21 cellular contexts compared by ENCODE assay signal in genomic region chr1:159940006-159940620, GRCh38. TPM values are rescaled to one million over a fixed set of nuclear protein-coding genes. Genes with fewer than 3 reads are reported as not detected.
DNase-seq lines count a peak whose midpoint lies in the region; ATAC-seq, FAIRE-seq and TF ChIP-seq lines count a peak whose summit lies in the region.
"Had no signal": no experiment of that assay in that cellular context is flagged by ENCODE, and none has a peak within 500 bp of the region (broad histone marks: within the 10 kb centered on the region; RNA-seq: fewer than 3 reads in every experiment).

No MANE protein-coding gene starts in this region.

- H3K27ac ChIP-seq in BLaER1 = no peak overlapping the region
- H3K27ac ChIP-seq in epithelial cell of prostate = peak overlapping the region; percentile 23
- H3K27ac ChIP-seq in neural cell (ENCODE audit: low read length) = peak overlapping the region; percentile 73

- H3K9me3 ChIP-seq in BLaER1 (no peaks in the 10 kb centered on the region), neural cell (ENCODE audit: low read length) (no peaks in the 10 kb centered on the region)

- H3K79me2 ChIP-seq in neural cell (replicated peaks; ENCODE audit: insufficient read depth, low read length) = peaks cover 19% of the 10 kb centered on the region

- no peaks in the 10 kb centered on the region for H3F3A ChIP-seq in neural cell (ENCODE audit: insufficient read depth, low read length, poor library complexity, severe bottlenecking)

- no peaks in the 10 kb centered on the region for H3K9me2 ChIP-seq in neural cell (ENCODE audit: insufficient read depth, low read length)

- TF ChIP-seq RAD21 in neural cell (conservative IDR thresholded peaks at IDR 0.05) = no peak

- H3K36me3 ChIP-seq in BLaER1 (peaks cover 4% of the 10 kb centered on the region; the same call in 1 of the 2 replicates), neural cell (ENCODE audit: insufficient read depth, low read length) (no peaks in the 10 kb centered on the region)

- H3K4me2 ChIP-seq in BLaER1 (peak overlapping the region; percentile 81), neural cell (ENCODE audit: low read length) (peak overlapping the region; percentile 58)

- peaks cover 90% of the 10 kb centered on the region for H3K4me1 ChIP-seq in BLaER1

- DNase-seq in GM13977 (ENCODE audit: low spot score) (peak; percentile 27), epithelial cell of prostate (ENCODE audit: low read depth, low spot score) (no peak), AG08396 (ENCODE audit: low spot score) (no peak), AML-193 (lab: John Stamatoyannopoulos, UW) (no peak), HTR-8/SVneo (ENCODE audit: insufficient read length, low spot score) (no peak)
- DNase-seq: COR-L47, DMS53, KG1, NCI-H1048, NCI-H2081 treated with DMSO at 0.1 percent for 48 hours, NCI-H524, SHP77 had no signal

- ATAC-seq in HG02981 (IDR thresholded peaks at IDR 0.05; ENCODE audit: unreplicated experiment) = no peak
- ATAC-seq: HCT116, HepG2, SK-N-SH treated with all-trans-retinoic acid at 6 μM for 48 hours had no signal

- in situ Hi-C loops in GM13977 (cut with MboI; ENCODE audit: low pct_unique_long_range_greater_than_20kb, low sequenced_read_pairs, unreplicated experiment) = no loop called here

- H3K27me3 ChIP-seq in BLaER1 (no peaks in the 10 kb centered on the region), neural cell (ENCODE audit: insufficient read depth, low read depth, low read length) (no peaks in the 10 kb centered on the region)

- no peak overlapping the region for H3K9ac ChIP-seq in BLaER1
- H3K9ac ChIP-seq in neural cell (ENCODE audit: low read length) = no peak overlapping the region

- TF ChIP-seq EP300 in neural cell (conservative IDR thresholded peaks at IDR 0.05; ENCODE audit: poor library complexity, severe bottlenecking) = no peak

- TF ChIP-seq CTCF in GM13977 (IDR thresholded peaks at IDR 0.05; ENCODE audit: extremely low read depth, insufficient read depth, missing control alignments) (no peak), neural cell (IDR thresholded peaks at IDR 0.05; ENCODE audit: poor library complexity, severe bottlenecking) (no peak)

- no peaks in the 10 kb centered on the region for H4K20me1 ChIP-seq in BLaER1
- no peaks in the 10 kb centered on the region for H4K20me1 ChIP-seq in neural cell (ENCODE audit: insufficient read depth)

- H2AFZ ChIP-seq in neural cell (ENCODE audit: low read depth, low read length) = no peak overlapping the region

- FAIRE-seq in HTR-8/SVneo (lab: Jason Lieb, UNC) = no peak
- FAIRE-seq: A204.1, HepG2, RCC 7860 had no signal

- H3K4me3 ChIP-seq in BLaER1 = no peak overlapping the region
- peak overlapping the region; percentile 58 for H3K4me3 ChIP-seq in neural cell (ENCODE audit: low read length)

TF ChIP-seq in neural cell, 6 proteins besides CTCF, POLR2A, EP300 and RAD21:
- TF ChIP-seq EZH2 (IDR thresholded peaks at IDR 0.05; ENCODE audit: borderline replicate concordance, insufficient read depth, low read length, poor library complexity, severe bottlenecking) (no peak), SMC3 (conservative IDR thresholded peaks at IDR 0.05; ENCODE audit: poor library complexity) (no peak), MXI1 (conservative IDR thresholded peaks at IDR 0.05; ENCODE audit: poor library complexity, severe bottlenecking) (no peak), TAF1 (IDR thresholded peaks at IDR 0.05; ENCODE audit: low read depth) (no peak), REST (IDR thresholded peaks at IDR 0.05; ENCODE audit: borderline replicate concordance) (no peak), POLR2AphosphoS5 (IDR thresholded peaks at IDR 0.05) (no peak)

RNA-seq across cellular contexts. Expression of gene IGSF9, which starts 5.3 kb away (rescaled TPM):
- 10.7 and 11.8 TPM in 2 replicates for polyA plus RNA-seq in neural cell
- polyA minus RNA-seq in neural cell = 10.3 and 11.2 TPM in 2 replicates
- polyA plus RNA-seq: CD14-positive monocyte had no signal

RNA-seq across cellular contexts. Expression of gene SLAMF9, which starts 13.9 kb away (rescaled TPM):
- not detected in 2 replicates for polyA plus RNA-seq in neural cell
- not detected in 2 replicates for polyA minus RNA-seq in neural cell
- polyA plus RNA-seq: CD14-positive monocyte had no signal

RNA-seq across cellular contexts. Expression of gene TAGLN2, which starts 14.8 kb away (rescaled TPM):
- 0.52 and 0.90 TPM in 2 replicates for polyA plus RNA-seq in neural cell
- polyA minus RNA-seq in neural cell = not detected in 2 replicates

RNA-seq across cellular contexts. Expression of gene CFAP45, which starts 40.1 kb away (rescaled TPM):
- polyA plus RNA-seq in neural cell = 0.12 TPM in 1 of 2 replicates, not detected in the other
- polyA minus RNA-seq in neural cell = not detected in 2 replicates
- polyA plus RNA-seq: HepG2 had no signal
